1 cellular context compared by ENCODE assay signal in genomic region chr1:185804206-185804605, GRCh38.
TF ChIP-seq lines count a peak whose summit lies in the region.

No MANE protein-coding gene starts in this region.

TF ChIP-seq in IMR-90, 13 proteins besides CTCF, POLR2A, EP300 and RAD21:
- no peak for TF ChIP-seq RFX5 (IDR thresholded peaks at IDR 0.05; ENCODE audit: low read depth, low read length)
- no peak for TF ChIP-seq SMC3 (IDR thresholded peaks at IDR 0.05; ENCODE audit: low read depth, low read length)
- no peak for TF ChIP-seq FOS (IDR thresholded peaks at IDR 0.05; ENCODE audit: low read depth, low read length)
- TF ChIP-seq, protein P1, sequence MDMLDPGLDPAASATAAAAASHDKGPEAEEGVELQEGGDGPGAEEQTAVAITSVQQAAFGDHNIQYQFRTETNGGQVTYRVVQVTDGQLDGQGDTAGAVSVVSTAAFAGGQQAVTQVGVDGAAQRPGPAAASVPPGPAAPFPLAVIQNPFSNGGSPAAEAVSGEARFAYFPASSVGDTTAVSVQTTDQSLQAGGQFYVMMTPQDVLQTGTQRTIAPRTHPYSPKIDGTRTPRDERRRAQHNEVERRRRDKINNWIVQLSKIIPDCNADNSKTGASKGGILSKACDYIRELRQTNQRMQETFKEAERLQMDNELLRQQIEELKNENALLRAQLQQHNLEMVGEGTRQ (IDR thresholded peaks at IDR 0.05; ENCODE audit: low read depth, low read length): no peak
- no peak for TF ChIP-seq CHD1 (IDR thresholded peaks at IDR 0.05; ENCODE audit: low read depth, low read length)
TF ChIP-seq in IMR-90: peak in this region for 0.
